In the genomic region with DNA sequence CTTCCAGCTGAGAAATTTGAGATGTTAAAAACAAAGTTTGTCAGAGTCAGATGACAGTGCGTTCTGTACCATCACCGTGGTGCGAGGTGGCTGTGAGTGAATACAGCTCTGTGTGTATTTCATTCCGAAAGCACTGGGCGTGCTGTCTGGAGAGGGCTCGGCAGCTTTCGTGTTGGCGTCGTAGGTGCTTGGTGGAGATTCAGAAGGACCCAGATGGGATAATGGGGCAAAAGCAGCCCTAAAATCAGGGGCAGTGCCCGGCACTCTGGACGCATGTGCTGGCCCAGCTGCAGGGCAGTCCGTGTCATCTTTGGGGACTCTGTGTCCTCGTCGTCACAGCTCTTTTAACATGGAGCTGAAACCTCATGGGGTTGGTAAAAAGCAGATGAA, we compare ENCODE assay signal across 13 cellular contexts.
A peak's percentile ranks its signal among the peaks of the same experiment; 100 is the strongest.
DNase-seq lines count a peak whose midpoint lies in the region; ATAC-seq lines count a peak whose summit lies in the region.
"Had no signal": no experiment of that assay in that cellular context is flagged by ENCODE, and none has a peak within 500 bp of the region (broad histone marks: within the 10 kb centered on the region; RNA-seq: fewer than 3 reads in every experiment).

No MANE protein-coding gene starts in this region.

- WGBS in mesodermal cell (ENCODE audit: insufficient coverage in 2 of 2), 2 experiments = 93 to 96% methylated on average over 12 to 14 of the region's 14 CpGs

- no peak for ATAC-seq in activated CD8-positive, alpha-beta memory T cell treated with anti-CD3 and anti-CD28 coated beads, Interleukin-2, amount 10 ng/mL, durations not matched to agents 7 days and 5 days
- ATAC-seq in HG02981 (IDR thresholded peaks at IDR 0.05; ENCODE audit: unreplicated experiment) = no peak
- ATAC-seq: activated CD4-positive, CD25-positive, alpha-beta regulatory T cell treated with anti-CD3 and anti-CD28 coated beads, Interleukin-2, amount 50 U/mL, for 24 hours had no signal

- H3K27ac ChIP-seq in angular gyrus (ENCODE audit: low read depth, low read length) (peak overlapping the region; percentile 95), mesodermal cell (ENCODE audit: low read depth, low read length, severe bottlenecking) (peak overlapping the region; percentile 29), temporal lobe (ENCODE audit: low read depth, low read length) (peak overlapping the region; percentile 97)
- H3K27ac ChIP-seq: ascending aorta had no signal

- no peaks in the 10 kb centered on the region for H3K9me3 Mint-ChIP-seq in activated CD8-positive, alpha-beta memory T cell treated with anti-CD3 and anti-CD28 coated beads, Interleukin-2, amount 10 ng/mL, durations not matched to agents 7 days and 5 days (ENCODE audit: low read depth)

- CTCF ChIA-PET in activated CD8-positive, alpha-beta memory T cell treated with anti-CD3 and anti-CD28 coated beads, Interleukin-2, amount 10 ng/mL, durations not matched to agents 7 days and 5 days (lab: Charles Lee) = interaction anchor here (1.0 kb wide), 1 partner anchor 12 kb away, joined by 3 read pairs; no protein-coding TSS in a partner anchor

- H3K36me3 Mint-ChIP-seq in activated CD8-positive, alpha-beta memory T cell treated with anti-CD3 and anti-CD28 coated beads, Interleukin-2, amount 10 ng/mL, durations not matched to agents 7 days and 5 days = peaks cover 24% of the 10 kb centered on the region

- no peaks in the 10 kb centered on the region for H3K9me3 ChIP-seq in mesodermal cell (ENCODE audit: control insufficient read depth, low read length)
- H3K9me3 ChIP-seq: ascending aorta had no signal

- H3K27me3 Mint-ChIP-seq in activated CD8-positive, alpha-beta memory T cell treated with anti-CD3 and anti-CD28 coated beads, Interleukin-2, amount 10 ng/mL, durations not matched to agents 7 days and 5 days = no peaks in the 10 kb centered on the region

- no peak overlapping the region for H3K27ac Mint-ChIP-seq in activated CD8-positive, alpha-beta memory T cell treated with anti-CD3 and anti-CD28 coated beads, Interleukin-2, amount 10 ng/mL, durations not matched to agents 7 days and 5 days

- H3K4me3 ChIP-seq in mesodermal cell (ENCODE audit: extremely low read depth, insufficient read depth, low read length, poor library complexity, severe bottlenecking) = no peak overlapping the region
- H3K4me3 ChIP-seq: ascending aorta had no signal

- DNase-seq in activated CD8-positive, alpha-beta memory T cell treated with anti-CD3 and anti-CD28 coated beads, Interleukin-2, amount 50 U/mL, for 48 hours = peak; percentile 48
- DNase-seq in activated CD8-positive, alpha-beta memory T cell treated with anti-CD3 and anti-CD28 coated beads, Interleukin-2, amount 10 ng/mL, durations not matched to agents 7 days and 5 days = no peak
- DNase-seq in effector CD8-positive, alpha-beta T cell (lab: John Stamatoyannopoulos, UW) = no peak
- DNase-seq in GF-D8 (lab: John Stamatoyannopoulos, UW) = no peak
- DNase-seq: erythroblast; NCI-H2081; stimulated activated CD4-positive, alpha-beta T cell treated with anti-CD3 and anti-CD28 coated beads, Interleukin-2, amount 100 ng/mL, for 24 hours had no signal

- peaks cover 29% of the 10 kb centered on the region for H3K4me1 Mint-ChIP-seq in activated CD8-positive, alpha-beta memory T cell treated with anti-CD3 and anti-CD28 coated beads, Interleukin-2, amount 10 ng/mL, durations not matched to agents 7 days and 5 days

- peaks cover 10% of the 10 kb centered on the region for H3K4me1 ChIP-seq in mesodermal cell (ENCODE audit: control insufficient read depth, insufficient read depth, low read length, poor library complexity, severe bottlenecking)
- H3K4me1 ChIP-seq: ascending aorta had no signal

- H3K36me3 ChIP-seq in mesodermal cell (ENCODE audit: control insufficient read depth, insufficient read depth, low read length) = peaks cover 23% of the 10 kb centered on the region

- no peak overlapping the region for H3K4me3 Mint-ChIP-seq in activated CD8-positive, alpha-beta memory T cell treated with anti-CD3 and anti-CD28 coated beads, Interleukin-2, amount 10 ng/mL, durations not matched to agents 7 days and 5 days

Comparison
In these comparisons a context has a peak if more than half of its experiments do, and no peak if none do; other contexts are left out.
1. H3K27ac ChIP-seq: peak in every context shown above with its lines; median percentile 97 in temporal lobe; 95 in angular gyrus; 29 in mesodermal cell.